ENCODE assay signal across 28 cellular contexts in genomic region chr11:7257744-7258143, GRCh38. TPM values are rescaled to one million over a fixed set of nuclear protein-coding genes. Genes with fewer than 3 reads are reported as not detected.
"Had no signal": no experiment of that assay in that cellular context is flagged by ENCODE, and none has a peak within 500 bp of the region (broad histone marks: within the 10 kb centered on the region; RNA-seq: fewer than 3 reads in every experiment).

No MANE protein-coding gene starts in this region.

- DNase-seq: activated CD4-positive, alpha-beta memory T cell treated with anti-CD3 and anti-CD28 coated beads, Interleukin-2, amount 10 ng/mL, durations not matched to agents 7 days and 5 days; activated CD4-positive, alpha-beta T cell treated with anti-CD3 and anti-CD28 coated beads, Interleukin-2, amount 10 ng/mL, durations not matched to agents 7 days and 5 days; activated CD4-positive, CD25-positive, alpha-beta regulatory T cell treated with anti-CD3 and anti-CD28 coated beads, Interleukin-2, amount 50 U/mL, for 72 hours; activated CD8-positive, alpha-beta memory T cell treated with anti-CD3 and anti-CD28 coated beads, Interleukin-2, amount 50 U/mL, for 48 hours; activated gamma-delta T cell; activated T-cell treated with anti-CD3 and anti-CD28 coated beads, Interleukin-2, amount 50 U/mL, for 24 hours; aorta; body of pancreas; cerebellar nuclear complex; effector memory CD8-positive, alpha-beta T cell; erythroblast; gastrocnemius medialis; immature natural killer cell; kidney; mucosa of descending colon; stimulated activated CD4-positive, alpha-beta T cell treated with anti-CD3 and anti-CD28 coated beads, Interleukin-12 subunit alpha, Interleukin-12 subunit beta, amount 100 ng/mL, for 4 hours; stimulated activated CD4-positive, alpha-beta T cell treated with anti-CD3 and anti-CD28 coated beads, Interleukin-4, amount 100 ng/mL, for 24 hours; SW 1271; T-helper 17 cell; T1000; transverse colon had no signal

- H3K27ac ChIP-seq: body of pancreas, coronary artery, gastrocnemius medialis, skin epidermis, suprapubic skin, transverse colon had no signal

RNA-seq across cellular contexts. Expression of gene SYT9, which starts 6.0 kb away (rescaled TPM):
- total RNA-seq: activated CD4-positive, alpha-beta memory T cell treated with anti-CD3 and anti-CD28 coated beads, Interleukin-2, amount 10 ng/mL, durations not matched to agents 7 days and 5 days; activated CD4-positive, alpha-beta T cell treated with anti-CD3 and anti-CD28 coated beads, Interleukin-2, amount 10 ng/mL, durations not matched to agents 7 days and 5 days; myocyte; natural killer cell treated with Interleukin-12 subunit alpha and Interleukin-12 subunit beta and Interleukin-15 and Interleukin-18, amount 100 ng/mL, for 72 hours; renal cortical epithelial cell; sciatic nerve; T-helper 17 cell had no signal
- polyA plus RNA-seq: immature natural killer cell had no signal
